In genomic region chr9:110157812-110158629, GRCh38 we compare ENCODE assay signal across 11 cellular contexts. TPM values are rescaled to one million over a fixed set of nuclear protein-coding genes. Genes with fewer than 3 reads are reported as not detected.
DNase-seq lines count a peak whose midpoint lies in the region; ATAC-seq and TF ChIP-seq lines count a peak whose summit lies in the region.
"Had no signal": no experiment of that assay in that cellular context is flagged by ENCODE, and none has a peak within 500 bp of the region (broad histone marks: within the 10 kb centered on the region; RNA-seq: fewer than 3 reads in every experiment).

No MANE protein-coding gene starts in this region.

- H3K27ac ChIP-seq in HL-60 (replicated peaks) = peak overlapping the region; percentile 94

- no peaks in the 10 kb centered on the region for H3K27me3 ChIP-seq in HL-60 (ENCODE audit: insufficient read depth, poor library complexity, severe bottlenecking)

- no peaks in the 10 kb centered on the region for H3K27me3 Mint-ChIP-seq in activated CD4-positive, alpha-beta memory T cell treated with anti-CD3 and anti-CD28 coated beads, Interleukin-2, amount 10 ng/mL, durations not matched to agents 7 days and 5 days
- no peaks in the 10 kb centered on the region for H3K27me3 Mint-ChIP-seq in memory B cell

- no peak overlapping the region for H3K4me3 Mint-ChIP-seq in activated CD4-positive, alpha-beta memory T cell treated with anti-CD3 and anti-CD28 coated beads, Interleukin-2, amount 10 ng/mL, durations not matched to agents 7 days and 5 days
- H3K4me3 Mint-ChIP-seq in memory B cell = no peak overlapping the region

- peak overlapping the region; percentile 94 for H3K27ac Mint-ChIP-seq in activated CD4-positive, alpha-beta memory T cell treated with anti-CD3 and anti-CD28 coated beads, Interleukin-2, amount 10 ng/mL, durations not matched to agents 7 days and 5 days
- H3K27ac Mint-ChIP-seq in memory B cell = peak overlapping the region; percentile 80

- peaks cover 81% of the 10 kb centered on the region for H3K36me3 Mint-ChIP-seq in activated CD4-positive, alpha-beta memory T cell treated with anti-CD3 and anti-CD28 coated beads, Interleukin-2, amount 10 ng/mL, durations not matched to agents 7 days and 5 days (ENCODE audit: low read depth)
- peaks cover 40% of the 10 kb centered on the region for H3K36me3 Mint-ChIP-seq in memory B cell

- H3K9me3 Mint-ChIP-seq in activated CD4-positive, alpha-beta memory T cell treated with anti-CD3 and anti-CD28 coated beads, Interleukin-2, amount 10 ng/mL, durations not matched to agents 7 days and 5 days = no peaks in the 10 kb centered on the region
- no peaks in the 10 kb centered on the region for H3K9me3 Mint-ChIP-seq in memory B cell

- TF ChIP-seq CTCF in HL-60 (IDR thresholded peaks at IDR 0.05; ENCODE audit: insufficient read depth, low read length) = no peak

- H3K4me1 Mint-ChIP-seq in activated CD4-positive, alpha-beta memory T cell treated with anti-CD3 and anti-CD28 coated beads, Interleukin-2, amount 10 ng/mL, durations not matched to agents 7 days and 5 days = peaks cover 95% of the 10 kb centered on the region
- H3K4me1 Mint-ChIP-seq in memory B cell = peaks cover 72% of the 10 kb centered on the region

- ATAC-seq in memory B cell (ENCODE audit: low read depth) = no peak
- ATAC-seq in GM18867 (IDR thresholded peaks at IDR 0.05; ENCODE audit: unreplicated experiment) = no peak

- DNase-seq in DMS53 (lab: John Stamatoyannopoulos, UW) (peak; percentile 68), HL-60 (ENCODE audit: low read depth in 1 of 2, low spot score in 1 of 2) (no peak), memory B cell (ENCODE audit: low spot score in 2 of 2) (no peak), C1 segment of cervical spinal cord (lab: John Stamatoyannopoulos, UW) (no peak), NCI-H1930 (lab: John Stamatoyannopoulos, UW) (no peak)
- DNase-seq in activated CD4-positive, alpha-beta memory T cell treated with anti-CD3 and anti-CD28 coated beads, Interleukin-2, amount 10 ng/mL, durations not matched to agents 7 days and 5 days = no peak
- DNase-seq: amniotic stem cell; NCI-H1105 treated with DMSO at 0.1 percent for 48 hours; stimulated activated naive CD4-positive, alpha-beta T cell had no signal

- POLR2A ChIA-PET in activated CD4-positive, alpha-beta memory T cell treated with anti-CD3 and anti-CD28 coated beads, Interleukin-2, amount 10 ng/mL, durations not matched to agents 7 days and 5 days (lab: Charles Lee) = interaction anchor here (1.5 to 3.3 kb wide), 7 partner anchors 9 to 271 kb away, joined by 4 to 35 read pairs (median 16); partner anchors contain the start of gene TXN

- no peak overlapping the region for H3K4me3 ChIP-seq in HL-60 (replicated peaks; ENCODE audit: insufficient read depth, low read length)

- CTCF ChIA-PET in activated CD4-positive, alpha-beta memory T cell treated with anti-CD3 and anti-CD28 coated beads, Interleukin-2, amount 10 ng/mL, durations not matched to agents 7 days and 5 days (lab: Charles Lee) = interaction anchor here (0.9 to 3.4 kb wide), 5 partner anchors 11 to 276 kb away, joined by 3 to 21 read pairs (median 5); no protein-coding TSS in a partner anchor

RNA-seq across cellular contexts. Expression of gene C9orf152, which starts 49.9 kb away (rescaled TPM):
- not detected for total RNA-seq in activated CD4-positive, alpha-beta memory T cell treated with anti-CD3 and anti-CD28 coated beads, Interleukin-2, amount 10 ng/mL, durations not matched to agents 7 days and 5 days
- total RNA-seq: G401 had no signal
